Comparison of ENCODE assay signal across 22 cellular contexts in genomic region chr15:70573121-70573850, GRCh38.
"Had no signal": no experiment of that assay in that cellular context is flagged by ENCODE, and none has a peak within 500 bp of the region (broad histone marks: within the 10 kb centered on the region; RNA-seq: fewer than 3 reads in every experiment).

No MANE protein-coding gene starts in this region.

- H3K4me3 ChIP-seq: SJSA1, SK-N-MC had no signal

- FAIRE-seq: RCC 7860 had no signal

- H3K27ac ChIP-seq: SJSA1, SK-N-MC had no signal

- DNase-seq: KBM-7, MV-4-11, NCI-H1048, NCI-H1105, NCI-H1417, NCI-H146, NCI-H1694 treated with DMSO at 0.1 percent for 48 hours, NCI-H1930, NCI-H2081, NCI-H2107, NCI-H226, NCI-H446, NCI-H510A, NCI-H524 treated with DMSO at 0.1 percent for 48 hours, NCI-H69, NCI-H774, Right ventricle myocardium superior, RPMI8226, SIG-M5 had no signal
